In the genomic region with DNA sequence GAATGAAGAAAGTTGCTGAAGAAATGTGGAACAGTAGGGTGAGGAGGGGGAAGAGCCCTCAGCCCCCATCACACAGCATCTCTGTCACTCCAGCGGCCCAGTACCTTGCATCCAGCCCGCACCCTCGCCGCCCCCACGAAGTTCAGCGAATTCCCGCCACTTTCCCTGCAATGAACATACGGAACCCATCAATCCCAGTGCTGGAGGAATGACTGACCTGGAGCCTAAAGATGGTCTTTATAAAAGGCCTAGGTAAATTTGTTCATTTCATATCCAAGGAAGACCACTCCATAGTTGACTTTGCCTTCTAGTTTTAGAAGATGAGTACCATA, we compare ENCODE assay signal across 8 cellular contexts. TPM values are rescaled to one million over a fixed set of nuclear protein-coding genes. Genes with fewer than 3 reads are reported as not detected.
A peak's percentile ranks its signal among the peaks of the same experiment; 100 is the strongest.
DNase-seq lines count a peak whose midpoint lies in the region; ATAC-seq lines count a peak whose summit lies in the region.

No MANE protein-coding gene starts in this region.

- no peak for ATAC-seq in activated CD8-positive, alpha-beta T cell treated with anti-CD3 and anti-CD28 coated beads, Interleukin-2, amount 10 ng/mL, durations not matched to agents 7 days and 5 days

- peak overlapping the region; percentile 95 for H3K4me3 Mint-ChIP-seq in T-helper 1 cell treated with Interleukin-12 subunit alpha and Interleukin-12 subunit beta and Interleukin-4 antibody, amounts not matched to agents 30 μg/mL and 1 μg/mL, for 36 hours
- peak overlapping the region; percentile 97 for H3K4me3 Mint-ChIP-seq in activated CD8-positive, alpha-beta T cell treated with anti-CD3 and anti-CD28 coated beads, Interleukin-2, amount 10 ng/mL, durations not matched to agents 7 days and 5 days

- H3K27ac ChIP-seq in layer of hippocampus (ENCODE audit: low read depth, low read length) (peak overlapping the region; percentile 96), subcutaneous abdominal adipose tissue (ENCODE audit: low read depth, low read length) (peak overlapping the region; percentile 96)

- H3K9me3 ChIP-seq in subcutaneous abdominal adipose tissue (ENCODE audit: control insufficient read depth in 5 of 5, low read length in 5 of 5), result no peaks in the 10 kb centered on the region

- H3K27me3 ChIP-seq in layer of hippocampus (ENCODE audit: control insufficient read depth, insufficient read depth, low read length) (no peaks in the 10 kb centered on the region), subcutaneous abdominal adipose tissue (ENCODE audit: control insufficient read depth in 5 of 5, insufficient read depth in 4 of 5, low read length in 5 of 5) (no peaks in the 10 kb centered on the region)

- H3K9ac ChIP-seq in subcutaneous abdominal adipose tissue (ENCODE audit: low read length in 5 of 5), result peak overlapping the region in 4 of 5 donors; percentile 86 to 96 (median 92)

- no peaks in the 10 kb centered on the region for H3K36me3 ChIP-seq in subcutaneous abdominal adipose tissue (ENCODE audit: control insufficient read depth in 5 of 5, insufficient read depth in 5 of 5, low read length in 5 of 5)

- POLR2A ChIA-PET in activated CD8-positive, alpha-beta T cell treated with anti-CD3 and anti-CD28 coated beads, Interleukin-2, amount 10 ng/mL, durations not matched to agents 7 days and 5 days (lab: Charles Lee), result interaction anchor here (0.9 kb wide), 1 partner anchor 16 kb away, joined by 3 read pairs; no protein-coding TSS in a partner anchor

- H3K27ac Mint-ChIP-seq in T-helper 1 cell treated with Interleukin-12 subunit alpha and Interleukin-12 subunit beta and Interleukin-4 antibody, amounts not matched to agents 30 μg/mL and 1 μg/mL, for 36 hours, result peak overlapping the region; percentile 95
- H3K27ac Mint-ChIP-seq in activated CD8-positive, alpha-beta T cell treated with anti-CD3 and anti-CD28 coated beads, Interleukin-2, amount 10 ng/mL, durations not matched to agents 7 days and 5 days, result peak overlapping the region; percentile 97

- H3K27me3 Mint-ChIP-seq in T-helper 1 cell treated with Interleukin-12 subunit alpha and Interleukin-12 subunit beta and Interleukin-4 antibody, amounts not matched to agents 30 μg/mL and 1 μg/mL, for 36 hours (ENCODE audit: low read depth), result no peaks in the 10 kb centered on the region
- no peaks in the 10 kb centered on the region for H3K27me3 Mint-ChIP-seq in activated CD8-positive, alpha-beta T cell treated with anti-CD3 and anti-CD28 coated beads, Interleukin-2, amount 10 ng/mL, durations not matched to agents 7 days and 5 days (ENCODE audit: low read depth)

- H3K4me3 ChIP-seq in subcutaneous abdominal adipose tissue (ENCODE audit: low read depth in 1 of 5, low read length in 5 of 5), result peak overlapping the region; percentile 85 to 95 (median 94)

- H3K36me3 Mint-ChIP-seq in T-helper 1 cell treated with Interleukin-12 subunit alpha and Interleukin-12 subunit beta and Interleukin-4 antibody, amounts not matched to agents 30 μg/mL and 1 μg/mL, for 36 hours (ENCODE audit: low read depth), result peaks cover 19% of the 10 kb centered on the region
- H3K36me3 Mint-ChIP-seq in activated CD8-positive, alpha-beta T cell treated with anti-CD3 and anti-CD28 coated beads, Interleukin-2, amount 10 ng/mL, durations not matched to agents 7 days and 5 days (ENCODE audit: low read depth), result peaks cover 20% of the 10 kb centered on the region

- CTCF ChIA-PET in activated CD8-positive, alpha-beta T cell treated with anti-CD3 and anti-CD28 coated beads, Interleukin-2, amount 10 ng/mL, durations not matched to agents 7 days and 5 days (lab: Charles Lee), result interaction anchor here (1.7 kb wide), 1 partner anchor 195 kb away, joined by 4 read pairs; no protein-coding TSS in a partner anchor

- peaks cover 0 to 35% (median 33%) of the 10 kb centered on the region in 5 donors for H3K4me1 ChIP-seq in subcutaneous abdominal adipose tissue (ENCODE audit: control insufficient read depth in 5 of 5, insufficient read depth in 5 of 5, low read length in 5 of 5)

- DNase-seq in T-helper 1 cell (no peak), hippocampal formation (lab: John Stamatoyannopoulos, UW) (no peak), CD1c-positive myeloid dendritic cell (ENCODE audit: extremely low spot score) (no peak), GM19238 (ENCODE audit: insufficient read length, low spot score) (no peak)
- DNase-seq in activated CD8-positive, alpha-beta T cell treated with anti-CD3 and anti-CD28 coated beads, Interleukin-2, amount 10 ng/mL, durations not matched to agents 7 days and 5 days, result no peak

- peaks cover 33% of the 10 kb centered on the region for H3K4me1 Mint-ChIP-seq in T-helper 1 cell treated with Interleukin-12 subunit alpha and Interleukin-12 subunit beta and Interleukin-4 antibody, amounts not matched to agents 30 μg/mL and 1 μg/mL, for 36 hours (ENCODE audit: low read depth)
- peaks cover 32% of the 10 kb centered on the region for H3K4me1 Mint-ChIP-seq in activated CD8-positive, alpha-beta T cell treated with anti-CD3 and anti-CD28 coated beads, Interleukin-2, amount 10 ng/mL, durations not matched to agents 7 days and 5 days (ENCODE audit: low read depth)

- no peaks in the 10 kb centered on the region for H3K9me3 Mint-ChIP-seq in T-helper 1 cell treated with Interleukin-12 subunit alpha and Interleukin-12 subunit beta and Interleukin-4 antibody, amounts not matched to agents 30 μg/mL and 1 μg/mL, for 36 hours
- no peaks in the 10 kb centered on the region for H3K9me3 Mint-ChIP-seq in activated CD8-positive, alpha-beta T cell treated with anti-CD3 and anti-CD28 coated beads, Interleukin-2, amount 10 ng/mL, durations not matched to agents 7 days and 5 days (ENCODE audit: insufficient read depth)

RNA-seq across cellular contexts. Expression of a gene that starts 0.8 kb away (rescaled TPM):
- 10 to 100 TPM; 57.8 to 61.5 TPM for total RNA-seq in activated CD8-positive, alpha-beta T cell treated with anti-CD3 and anti-CD28 coated beads, Interleukin-2, amount 10 ng/mL, durations not matched to agents 7 days and 5 days
